2 cellular contexts compared by ENCODE assay signal in genomic region chr1:44220755-44221154, GRCh38.
TF ChIP-seq lines count a peak whose summit lies in the region.

No MANE protein-coding gene starts in this region.

TF ChIP-seq in HCT116, 20 proteins besides CTCF, POLR2A, EP300 and RAD21:
- TF ChIP-seq POLR2AphosphoS5 (IDR thresholded peaks at IDR 0.05; ENCODE audit: low read depth, low read length), result 0 out of 2 replicates have a peak, but pooled peaks have one; percentile 10
- no peak for TF ChIP-seq ATF3 (IDR thresholded peaks at IDR 0.05)
- TF ChIP-seq EZH2 (IDR thresholded peaks at IDR 0.05), result no peak

TF ChIP-seq in GM12878, 131 proteins besides CTCF, POLR2A, EP300 and RAD21:
- TF ChIP-seq POU2F2 (IDR thresholded peaks at IDR 0.05; ENCODE audit: borderline replicate concordance, low read depth, low read length), result peak; percentile 39; the same call in 1 of the 3 replicates
- TF ChIP-seq EED (IDR thresholded peaks at IDR 0.05; ENCODE audit: low read depth), result 0 out of 2 replicates have a peak, but pooled peaks have one; percentile 14
- no peak for TF ChIP-seq USF2 (IDR thresholded peaks at IDR 0.05; ENCODE audit: borderline replicate concordance, low read depth, low read length)
- no peak for TF ChIP-seq IKZF2 (IDR thresholded peaks at IDR 0.05)
- TF ChIP-seq, protein P1, sequence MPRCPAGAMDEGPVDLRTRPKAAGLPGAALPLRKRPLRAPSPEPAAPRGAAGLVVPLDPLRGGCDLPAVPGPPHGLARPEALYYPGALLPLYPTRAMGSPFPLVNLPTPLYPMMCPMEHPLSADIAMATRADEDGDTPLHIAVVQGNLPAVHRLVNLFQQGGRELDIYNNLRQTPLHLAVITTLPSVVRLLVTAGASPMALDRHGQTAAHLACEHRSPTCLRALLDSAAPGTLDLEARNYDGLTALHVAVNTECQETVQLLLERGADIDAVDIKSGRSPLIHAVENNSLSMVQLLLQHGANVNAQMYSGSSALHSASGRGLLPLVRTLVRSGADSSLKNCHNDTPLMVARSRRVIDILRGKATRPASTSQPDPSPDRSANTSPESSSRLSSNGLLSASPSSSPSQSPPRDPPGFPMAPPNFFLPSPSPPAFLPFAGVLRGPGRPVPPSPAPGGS (IDR thresholded peaks at IDR 0.05; ENCODE audit: borderline replicate concordance, insufficient read depth, low read depth, low read length, poor library complexity, severe bottlenecking), result peak; percentile 53
- no peak for TF ChIP-seq KDM1A (IDR thresholded peaks at IDR 0.05; ENCODE audit: borderline replicate concordance)
- TF ChIP-seq CBFB (IDR thresholded peaks at IDR 0.05; ENCODE audit: low read depth), result peak; percentile 41; the same call in 1 of the 2 replicates
- TF ChIP-seq TCF3 (IDR thresholded peaks at IDR 0.05; ENCODE audit: borderline replicate concordance, insufficient read depth, low read depth, low read length), result no peak
- TF ChIP-seq MEF2A (IDR thresholded peaks at IDR 0.05; ENCODE audit: insufficient read depth, low read depth, low read length), result no peak
- no peak for TF ChIP-seq MXI1 (IDR thresholded peaks at IDR 0.05; ENCODE audit: low read depth, low read length)
- TF ChIP-seq RUNX3 (IDR thresholded peaks at IDR 0.05; ENCODE audit: low read length), result peak; percentile 91
- no peak for TF ChIP-seq BCLAF1 (IDR thresholded peaks at IDR 0.05)
- TF ChIP-seq TCF7 (IDR thresholded peaks at IDR 0.05; ENCODE audit: borderline replicate concordance), result no peak
- no peak for TF ChIP-seq EGR1 (IDR thresholded peaks at IDR 0.05; ENCODE audit: borderline replicate concordance in 1 of 2, low read depth in 2 of 2, low read length in 2 of 2)
TF ChIP-seq in GM12878: peak in this region for 5.
